Comparison of ENCODE assay signal across 20 cellular contexts in the genomic region with DNA sequence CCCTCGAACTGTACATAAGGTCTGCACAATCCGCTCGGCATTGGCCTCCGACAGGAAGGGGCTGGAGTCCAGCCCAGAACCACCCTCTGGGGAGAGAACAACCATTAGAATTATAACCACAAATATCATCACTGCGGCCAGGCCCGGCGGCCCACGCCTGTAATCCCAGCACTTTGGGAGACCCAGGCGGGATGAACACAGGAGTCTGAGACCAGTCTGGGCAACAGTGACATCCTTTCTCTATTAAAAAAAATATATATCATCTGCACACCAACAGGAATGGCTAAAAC.
"Had no signal": no experiment of that assay in that cellular context is flagged by ENCODE, and none has a peak within 500 bp of the region (broad histone marks: within the 10 kb centered on the region; RNA-seq: fewer than 3 reads in every experiment).

No MANE protein-coding gene starts in this region.

- H3K4me3 Mint-ChIP-seq: activated B cell treated with CpG ODN at 0.5 μM for 24 hours; activated CD4-positive, alpha-beta memory T cell treated with anti-CD3 and anti-CD28 coated beads, Interleukin-2, amount 10 ng/mL, durations not matched to agents 7 days and 5 days; activated naive CD4-positive, alpha-beta T cell treated with anti-CD3 and anti-CD28 coated beads for 36 hours had no signal

- ATAC-seq: left lung had no signal

- H3K27ac Mint-ChIP-seq: activated B cell treated with CpG ODN at 0.5 μM for 24 hours; activated CD4-positive, alpha-beta memory T cell treated with anti-CD3 and anti-CD28 coated beads, Interleukin-2, amount 10 ng/mL, durations not matched to agents 7 days and 5 days; activated naive CD4-positive, alpha-beta T cell treated with anti-CD3 and anti-CD28 coated beads for 36 hours; activated T-helper 2 cell treated with anti-CD3 and anti-CD28 coated beads, Interferon-gamma antibody, Interleukin-2, Interleukin-4, amounts not matched to agents 10 μg/mL and 5 μg/mL and 100 μg/mL, durations not matched to agents 14 hours and 24 hours and 36 hours had no signal

- H3K4me3 ChIP-seq: ascending aorta, esophagus squamous epithelium, left lung, transverse colon, uterus had no signal

- H3K9me3 Mint-ChIP-seq: activated B cell treated with CpG ODN at 0.5 μM for 24 hours; activated CD4-positive, alpha-beta memory T cell treated with anti-CD3 and anti-CD28 coated beads, Interleukin-2, amount 10 ng/mL, durations not matched to agents 7 days and 5 days; activated naive CD4-positive, alpha-beta T cell treated with anti-CD3 and anti-CD28 coated beads for 36 hours; activated T-helper 2 cell treated with anti-CD3 and anti-CD28 coated beads, Interferon-gamma antibody, Interleukin-2, Interleukin-4, amounts not matched to agents 10 μg/mL and 5 μg/mL and 100 μg/mL, durations not matched to agents 14 hours and 24 hours and 36 hours had no signal

- H3K4me1 Mint-ChIP-seq: activated B cell treated with CpG ODN at 0.5 μM for 24 hours; activated CD4-positive, alpha-beta memory T cell treated with anti-CD3 and anti-CD28 coated beads, Interleukin-2, amount 10 ng/mL, durations not matched to agents 7 days and 5 days had no signal

- H3K27me3 Mint-ChIP-seq: activated B cell treated with CpG ODN at 0.5 μM for 24 hours; activated CD4-positive, alpha-beta memory T cell treated with anti-CD3 and anti-CD28 coated beads, Interleukin-2, amount 10 ng/mL, durations not matched to agents 7 days and 5 days had no signal

- DNase-seq: activated B cell treated with CpG ODN at 0.5 μM for 24 hours; activated CD4-positive, alpha-beta memory T cell treated with anti-CD3 and anti-CD28 coated beads, Interleukin-2, amount 10 ng/mL, durations not matched to agents 7 days and 5 days; activated CD4-positive, alpha-beta T cell treated with anti-CD3 and anti-CD28 coated beads for 48 hours; activated naive CD4-positive, alpha-beta T cell treated with anti-CD3 and anti-CD28 coated beads for 36 hours; activated T-cell treated with anti-CD3 and anti-CD28 coated beads, Interleukin-2, amount 50 U/mL, for 1 hour; dermis blood vessel endothelial cell; effector memory CD4-positive, alpha-beta T cell; esophagus squamous epithelium; foreskin fibroblast; glutamatergic neuron; occipital lobe; SK-N-SH; stimulated activated CD4-positive, alpha-beta T cell treated with anti-CD3 and anti-CD28 coated beads, Interleukin-2, amount 100 ng/mL, for 24 hours; stimulated activated naive CD4-positive, alpha-beta T cell treated with Interleukin-2 at 50 U/mL for 16 hours; substantia nigra; transverse colon had no signal
